Comparison of ENCODE assay signal across 8 cellular contexts in genomic region chr17:30378797-30379302, GRCh38. TPM values are rescaled to one million over a fixed set of nuclear protein-coding genes. Genes with fewer than 3 reads are reported as not detected.
DNase-seq lines count a peak whose midpoint lies in the region; ATAC-seq and TF ChIP-seq lines count a peak whose summit lies in the region.

Gene CPD (plus strand): TSS chr17:30378927. CDS start chr17:30378981, 54 bp downstream.

- H3K4me1 ChIP-seq in DND-41 (ENCODE audit: insufficient read depth, low read length), result peaks cover 39% of the 10 kb centered on the region
- peaks cover 56% of the 10 kb centered on the region for H3K4me1 ChIP-seq in GM23248 (ENCODE audit: insufficient read depth)
- H3K4me1 ChIP-seq in fibroblast of lung (ENCODE audit: control insufficient read depth, extremely low read depth, insufficient read depth, low read length), result peaks cover 14% of the 10 kb centered on the region
- H3K4me1 ChIP-seq in naive thymus-derived CD4-positive, alpha-beta T cell (ENCODE audit: control insufficient read depth in 2 of 2, insufficient read depth in 2 of 2, low read length in 2 of 2), result peaks cover 20 to 50% of the 10 kb centered on the region in 2 donors

- H3K27ac ChIP-seq in DND-41 (ENCODE audit: low read length) (peak within 1 kb of the TSS; percentile 69), GM23248 (peak within 1 kb of the TSS; percentile 93), fibroblast of lung (ENCODE audit: insufficient read depth, low read length) (peak within 1 kb of the TSS; percentile 65)
- peak within 1 kb of the TSS; percentile 81 for H3K27ac ChIP-seq in naive thymus-derived CD4-positive, alpha-beta T cell (ENCODE audit: low read depth, low read length)

- H4K20me1 ChIP-seq in DND-41 (ENCODE audit: insufficient read depth, low read length) (peaks cover 6% of the 10 kb centered on the region; the same call in 1 of the 2 replicates), GM23248 (ENCODE audit: insufficient read depth) (no peaks in the 10 kb centered on the region), fibroblast of lung (ENCODE audit: control insufficient read depth, extremely low read depth, insufficient read depth, low read length) (no peaks in the 10 kb centered on the region)

- H2AFZ ChIP-seq in DND-41 (ENCODE audit: low read depth, low read length) (peak within 1 kb of the TSS; percentile 90), GM23248 (peak within 1 kb of the TSS; percentile 99), fibroblast of lung (ENCODE audit: low read length) (peak within 1 kb of the TSS; percentile 76)

- no peaks in the 10 kb centered on the region for H3K27me3 Mint-ChIP-seq in naive thymus-derived CD4-positive, alpha-beta T cell
- peaks cover 70% of the 10 kb centered on the region for H3K27me3 Mint-ChIP-seq in stimulated activated memory B cell treated with anti-CD40 and anti-IgM and Interleukin-4, amounts not matched to agents 10 μg/mL and 1 μg/mL and 100 μg/mL, for 72 hours

- H3K4me1 Mint-ChIP-seq in naive thymus-derived CD4-positive, alpha-beta T cell, result peaks cover 36 to 65% (median 55%) of the 10 kb centered on the region in 7 donors
- peaks cover 23% of the 10 kb centered on the region for H3K4me1 Mint-ChIP-seq in stimulated activated memory B cell treated with anti-CD40 and anti-IgM and Interleukin-4, amounts not matched to agents 10 μg/mL and 1 μg/mL and 100 μg/mL, for 72 hours

- intact Hi-C loops in naive thymus-derived CD4-positive, alpha-beta T cell (cut with micrococcal nuclease), result loop anchor here (1.0 to 10.0 kb wide), 11 partner anchors 16 to 527 kb away; partner anchors contain the start of genes CRLF3 (in 2 of the 2), GOSR1 (in 2 of the 2), NSRP1 (in 2 of the 2) and BLMH (in 1 of the 2)

- H3K4me2 ChIP-seq in DND-41 (ENCODE audit: insufficient read depth, low read length), result peak within 1 kb of the TSS; percentile 96
- H3K4me2 ChIP-seq in GM23248 (ENCODE audit: unreplicated experiment), result peak within 1 kb of the TSS; percentile 96
- H3K4me2 ChIP-seq in fibroblast of lung (ENCODE audit: extremely low read depth, insufficient read depth, low read length), result peak within 1 kb of the TSS; percentile 93

- peak within 1 kb of the TSS; percentile 89 to 98 (median 94) for H3K27ac Mint-ChIP-seq in naive thymus-derived CD4-positive, alpha-beta T cell
- H3K27ac Mint-ChIP-seq in stimulated activated memory B cell treated with anti-CD40 and anti-IgM and Interleukin-4, amounts not matched to agents 10 μg/mL and 1 μg/mL and 100 μg/mL, for 72 hours, result peak within 1 kb of the TSS; percentile 8

- in situ Hi-C loops in GM23248 (cut with MboI), result no loop called here

- peak within 1 kb of the TSS; percentile 84 for H3K9ac ChIP-seq in DND-41 (ENCODE audit: low read depth, low read length)
- H3K9ac ChIP-seq in GM23248, result peak within 1 kb of the TSS; percentile 88
- H3K9ac ChIP-seq in fibroblast of lung (ENCODE audit: insufficient read depth, low read length), result peak within 1 kb of the TSS; percentile 79

- H3K27me3 ChIP-seq in DND-41 (ENCODE audit: insufficient read depth, low read length, poor library complexity), result no peaks in the 10 kb centered on the region
- H3K27me3 ChIP-seq in GM23248 (replicated peaks; ENCODE audit: insufficient read depth), result no peaks in the 10 kb centered on the region
- H3K27me3 ChIP-seq in fibroblast of lung (ENCODE audit: control insufficient read depth, insufficient read depth, low read length), result no peaks in the 10 kb centered on the region
- H3K27me3 ChIP-seq in naive thymus-derived CD4-positive, alpha-beta T cell (ENCODE audit: control insufficient read depth in 2 of 2, insufficient read depth in 2 of 2, low read length in 2 of 2), result no peaks in the 10 kb centered on the region

- TF ChIP-seq CTCF in DND-41 (IDR thresholded peaks at IDR 0.05; ENCODE audit: borderline replicate concordance, extremely low read depth, low read length, poor library complexity, severe bottlenecking), result no peak
- TF ChIP-seq CTCF in LNCaP clone FGC (IDR thresholded peaks at IDR 0.05; ENCODE audit: control insufficient read depth, extremely low read depth, insufficient read depth), result no peak
- no peak for TF ChIP-seq CTCF in fibroblast of lung (conservative IDR thresholded peaks at IDR 0.05 in 1 of 2, IDR thresholded peaks at IDR 0.05 in 1 of 2; ENCODE audit: low read depth in 1 of 2, low read length in 2 of 2)

- peaks cover 0 to 4% (median 0%) of the 10 kb centered on the region in 11 donors for H3K9me3 Mint-ChIP-seq in naive thymus-derived CD4-positive, alpha-beta T cell
- no peaks in the 10 kb centered on the region for H3K9me3 Mint-ChIP-seq in stimulated activated memory B cell treated with anti-CD40 and anti-IgM and Interleukin-4, amounts not matched to agents 10 μg/mL and 1 μg/mL and 100 μg/mL, for 72 hours

- H3K36me3 Mint-ChIP-seq in naive thymus-derived CD4-positive, alpha-beta T cell, result peaks cover 0 to 3% (median 0%) of the 10 kb centered on the region in 5 donors
- H3K36me3 Mint-ChIP-seq in stimulated activated memory B cell treated with anti-CD40 and anti-IgM and Interleukin-4, amounts not matched to agents 10 μg/mL and 1 μg/mL and 100 μg/mL, for 72 hours, result no peaks in the 10 kb centered on the region

- H3K36me3 ChIP-seq in DND-41 (ENCODE audit: insufficient read depth, low read length) (no peaks in the 10 kb centered on the region), GM23248 (ENCODE audit: low read depth) (no peaks in the 10 kb centered on the region), fibroblast of lung (ENCODE audit: control insufficient read depth, insufficient read depth, low read length) (no peaks in the 10 kb centered on the region)
- peaks cover 0 to 5% (median 0%) of the 10 kb centered on the region in 3 experiments for H3K36me3 ChIP-seq in naive thymus-derived CD4-positive, alpha-beta T cell (ENCODE audit: control insufficient read depth in 2 of 3, insufficient read depth in 3 of 3, low read length in 3 of 3)

- H3K9me2 ChIP-seq in GM23248 (ENCODE audit: insufficient read depth), result no peaks in the 10 kb centered on the region

- H3F3A ChIP-seq in GM23248 (ENCODE audit: insufficient read depth), result peaks cover 40% of the 10 kb centered on the region

- CTCF ChIA-PET in naive thymus-derived CD4-positive, alpha-beta T cell (lab: Charles Lee), result interaction anchor here (0.8 to 2.9 kb wide), 2 partner anchors 34 to 39 kb away, joined by 3 to 10 read pairs; no protein-coding TSS in a partner anchor

- peak within 1 kb of the TSS; percentile 73 to 75 for H3K4me3 ChIP-seq in DND-41 (ENCODE audit: low read depth in 1 of 2, low read length in 2 of 2)
- H3K4me3 ChIP-seq in GM23248, result peak within 1 kb of the TSS; percentile 84
- H3K4me3 ChIP-seq in LNCaP clone FGC (ENCODE audit: low read depth, low read length), result peak within 1 kb of the TSS; percentile 73
- H3K4me3 ChIP-seq in fibroblast of lung (replicated peaks in 1 of 4; ENCODE audit: control extremely low read depth in 1 of 4, insufficient read depth in 1 of 4, low read depth in 3 of 4, low read length in 4 of 4), result peak within 1 kb of the TSS; percentile 65 to 84 (median 76)
- peak within 1 kb of the TSS; percentile 76 for H3K4me3 ChIP-seq in naive thymus-derived CD4-positive, alpha-beta T cell (ENCODE audit: low read length)

- WGBS in GM23248 (ENCODE audit: low coverage in 1 of 2, low lambda C conversion rate in 2 of 2, missing lambda C conversion rate in 2 of 2), 2 experiments, result 1 to 2% methylated on average over 26 to 35 of the region's 61 CpGs

- ATAC-seq in DND-41 (ENCODE audit: insufficient read depth, low read depth), result peak; percentile 97
- peak; percentile 98 for ATAC-seq in naive thymus-derived CD4-positive, alpha-beta T cell
- ATAC-seq in stimulated activated memory B cell treated with anti-CD40 and anti-IgM and Interleukin-4, amounts not matched to agents 10 μg/mL and 1 μg/mL and 100 μg/mL, for 72 hours, result peak; percentile 98

- H3K79me2 ChIP-seq in DND-41 (ENCODE audit: insufficient read depth, low read length) (peaks cover 20% of the 10 kb centered on the region), GM23248 (ENCODE audit: insufficient read depth) (peaks cover 49% of the 10 kb centered on the region), fibroblast of lung (ENCODE audit: control insufficient read depth, insufficient read depth, low read length) (peaks cover 27% of the 10 kb centered on the region)

- H3K9me3 ChIP-seq in DND-41 (ENCODE audit: insufficient read depth, low read length, severe bottlenecking), result no peaks in the 10 kb centered on the region
- no peaks in the 10 kb centered on the region for H3K9me3 ChIP-seq in GM23248 (ENCODE audit: low read depth)
- no peaks in the 10 kb centered on the region for H3K9me3 ChIP-seq in fibroblast of lung (ENCODE audit: control insufficient read depth, insufficient read depth, low read depth, low read length)
- no peaks in the 10 kb centered on the region for H3K9me3 ChIP-seq in naive thymus-derived CD4-positive, alpha-beta T cell (ENCODE audit: control insufficient read depth in 2 of 3, low read length in 3 of 3)

- POLR2A ChIA-PET in naive thymus-derived CD4-positive, alpha-beta T cell (lab: Charles Lee), result interaction anchor here (1.3 to 1.8 kb wide), 3 partner anchors 12 to 38 kb away, joined by 3 to 5 read pairs (median 5); no protein-coding TSS in a partner anchor

- peak within 1 kb of the TSS; percentile 90 to 99 (median 94) for H3K4me3 Mint-ChIP-seq in naive thymus-derived CD4-positive, alpha-beta T cell
- H3K4me3 Mint-ChIP-seq in stimulated activated memory B cell treated with anti-CD40 and anti-IgM and Interleukin-4, amounts not matched to agents 10 μg/mL and 1 μg/mL and 100 μg/mL, for 72 hours, result peak within 1 kb of the TSS; percentile 88

- peak; percentile 96 for DNase-seq in DND-41
- peak; percentile 99 for DNase-seq in GM23248
- DNase-seq in LNCaP clone FGC (ENCODE audit: low read depth), result peak; percentile 80
- peak; percentile 96 for DNase-seq in RPMI8226
- peak; percentile 94 to 96 for DNase-seq in activated T-helper 1 cell treated with anti-CD3 and anti-CD28 coated beads, Interleukin-2, amount 50 U/mL, for 16 hours (ENCODE audit: low read depth in 1 of 2, low spot score in 1 of 2)
- peak; percentile 89 to 93 for DNase-seq in fibroblast of lung (ENCODE audit: low read depth in 2 of 2)
- DNase-seq in naive thymus-derived CD4-positive, alpha-beta T cell, result peak; percentile 93 to 99 (median 97)

RNA-seq across cellular contexts. Expression of gene CPD, which starts in this region (rescaled TPM):
- 82.5 and 121 TPM in 2 replicates for total RNA-seq in GM23248 (2014; rRNA removed; shearing (Covaris generic))
- polyA plus RNA-seq in GM23248 (2016; fragmentation: Nextera tagmentation; extraction: Ambion mirVana) (24.6 and 28.0 TPM in 2 replicates), fibroblast of lung (63.8 and 88.8 TPM in 2 replicates)
- total RNA-seq in fibroblast of lung, result 192 and 220 TPM in 2 replicates
- polyA plus RNA-seq in fibroblast of lung (2012), result 40.7 and 56.9 TPM in 2 replicates
- polyA minus RNA-seq in fibroblast of lung (ENCODE audit: low replicate concordance), result 23.6 and 68.6 TPM in 2 replicates
- total RNA-seq in naive thymus-derived CD4-positive, alpha-beta T cell, result 10 to 100 TPM; 16.5 to 52.9 (median 22.6) TPM
- 10 to 100 TPM; 14.9 to 17.3 TPM for polyA plus RNA-seq in naive thymus-derived CD4-positive, alpha-beta T cell

Comparison
In these comparisons a context has a peak if more than half of its experiments do, and no peak if none do; other contexts are left out.
1. Peak in every context shown above with its lines: DNase-seq, ATAC-seq, H3K4me3 ChIP-seq and H3K27ac ChIP-seq.